In genomic region chr2:236180831-236181453, GRCh38 we compare ENCODE assay signal across 10 cellular contexts. TPM values are rescaled to one million over a fixed set of nuclear protein-coding genes. Genes with fewer than 3 reads are reported as not detected.
DNase-seq lines count a peak whose midpoint lies in the region; ATAC-seq, FAIRE-seq and TF ChIP-seq lines count a peak whose summit lies in the region.
"Had no signal": no experiment of that assay in that cellular context is flagged by ENCODE, and none has a peak within 500 bp of the region (broad histone marks: within the 10 kb centered on the region; RNA-seq: fewer than 3 reads in every experiment).

No MANE protein-coding gene starts in this region.

- ATAC-seq in activated CD8-positive, alpha-beta T cell treated with anti-CD3 and anti-CD28 coated beads, Interleukin-2, amount 10 ng/mL, durations not matched to agents 7 days and 5 days = no peak

- H3K9me3 Mint-ChIP-seq in activated CD8-positive, alpha-beta T cell treated with anti-CD3 and anti-CD28 coated beads, Interleukin-2, amount 10 ng/mL, durations not matched to agents 7 days and 5 days (ENCODE audit: insufficient read depth) = no peaks in the 10 kb centered on the region
- H3K9me3 Mint-ChIP-seq in activated T-cell treated with anti-CD3 and anti-CD28 coated beads, Interleukin-2, amount 50 U/mL, for 24 hours = no peaks in the 10 kb centered on the region
- H3K9me3 Mint-ChIP-seq: memory B cell had no signal

- peaks cover 4% of the 10 kb centered on the region; the same call in 1 of the 2 replicates for H3K4me1 ChIP-seq in BE2C
- H3K4me1 ChIP-seq in left ventricle myocardium inferior = peaks cover 28% of the 10 kb centered on the region
- H3K4me1 ChIP-seq in spleen = peaks cover 0 to 26% (median 18%) of the 10 kb centered on the region in 6 donors

- peaks cover 4% of the 10 kb centered on the region for H3K4me1 Mint-ChIP-seq in activated CD8-positive, alpha-beta T cell treated with anti-CD3 and anti-CD28 coated beads, Interleukin-2, amount 10 ng/mL, durations not matched to agents 7 days and 5 days (ENCODE audit: low read depth)
- H3K4me1 Mint-ChIP-seq in activated T-cell treated with anti-CD3 and anti-CD28 coated beads, Interleukin-2, amount 50 U/mL, for 24 hours (ENCODE audit: low read depth) = peaks cover 13% of the 10 kb centered on the region
- H3K4me1 Mint-ChIP-seq: memory B cell had no signal

- H3K27ac Mint-ChIP-seq in activated CD8-positive, alpha-beta T cell treated with anti-CD3 and anti-CD28 coated beads, Interleukin-2, amount 10 ng/mL, durations not matched to agents 7 days and 5 days = no peak overlapping the region
- no peak overlapping the region for H3K27ac Mint-ChIP-seq in activated T-cell treated with anti-CD3 and anti-CD28 coated beads, Interleukin-2, amount 50 U/mL, for 24 hours
- H3K27ac Mint-ChIP-seq: IgD-negative memory B cell, memory B cell had no signal

- no peak for FAIRE-seq in H54 (lab: Jason Lieb, UNC)
- FAIRE-seq in GM12892 (lab: Jason Lieb, UNC) = no peak

- POLR2A ChIA-PET in activated CD8-positive, alpha-beta T cell treated with anti-CD3 and anti-CD28 coated beads, Interleukin-2, amount 10 ng/mL, durations not matched to agents 7 days and 5 days (lab: Charles Lee) = no interaction called here

- H3K4me3 ChIP-seq in BE2C (ENCODE audit: low read depth, low read length) (no peak overlapping the region), left ventricle myocardium inferior (no peak overlapping the region), spleen (no peak overlapping the region)

- H3K27me3 Mint-ChIP-seq in activated CD8-positive, alpha-beta T cell treated with anti-CD3 and anti-CD28 coated beads, Interleukin-2, amount 10 ng/mL, durations not matched to agents 7 days and 5 days (ENCODE audit: low read depth) = peaks cover 35% of the 10 kb centered on the region
- H3K27me3 Mint-ChIP-seq in activated T-cell treated with anti-CD3 and anti-CD28 coated beads, Interleukin-2, amount 50 U/mL, for 24 hours = peaks cover 86% of the 10 kb centered on the region

- H3K27me3 ChIP-seq in BE2C (peaks cover 61% of the 10 kb centered on the region), left ventricle myocardium inferior (ENCODE audit: low read depth) (peaks cover 82% of the 10 kb centered on the region), spleen (replicated peaks in 1 of 7) (peaks cover 12 to 99% (median 66%) of the 10 kb centered on the region in 7 donors)

- DNase-seq in BE2C (peak; percentile 74), H54 (ENCODE audit: insufficient read length, low spot score) (peak; percentile 83), NCI-H526 (lab: John Stamatoyannopoulos, UW) (peak; percentile 26 to 67), left ventricle myocardium inferior (no peak), spleen (no peak), GM12892 (ENCODE audit: insufficient read length) (no peak)
- DNase-seq in activated CD8-positive, alpha-beta T cell treated with anti-CD3 and anti-CD28 coated beads, Interleukin-2, amount 10 ng/mL, durations not matched to agents 7 days and 5 days = peak; percentile 52
- DNase-seq in activated T-cell treated with anti-CD3 and anti-CD28 coated beads, Interleukin-2, amount 50 U/mL, for 24 hours = no peak

- TF ChIP-seq CTCF in BE2C (IDR thresholded peaks at IDR 0.05; ENCODE audit: low read depth, low read length) (peak; percentile 81), left ventricle myocardium inferior (IDR thresholded peaks at IDR 0.05; ENCODE audit: borderline replicate concordance) (peak; percentile 75), spleen (IDR thresholded peaks at IDR 0.05 in 8 of 11, conservative IDR thresholded peaks at IDR 0.05 in 3 of 11) (peak in 9 of 11 experiments; percentile 6 to 62 (median 48))

- 15 to 16% (median 15%) methylated on average over 9 of the region's 9 CpGs for WGBS in spleen, 5 donors

- CTCF ChIA-PET in activated CD8-positive, alpha-beta T cell treated with anti-CD3 and anti-CD28 coated beads, Interleukin-2, amount 10 ng/mL, durations not matched to agents 7 days and 5 days (lab: Charles Lee) = interaction anchor here (1.4 to 7.2 kb wide), 6 partner anchors 11 to 415 kb away, joined by 4 to 48 read pairs (median 9); no protein-coding TSS in a partner anchor

- TF ChIP-seq POLR2A in H54 (IDR thresholded peaks at IDR 0.05; ENCODE audit: low read depth, low read length) (no peak), spleen (IDR thresholded peaks at IDR 0.05) (no peak), GM12892 (IDR thresholded peaks at IDR 0.05; ENCODE audit: low read depth, low read length) (no peak)

- H3K36me3 Mint-ChIP-seq in activated CD8-positive, alpha-beta T cell treated with anti-CD3 and anti-CD28 coated beads, Interleukin-2, amount 10 ng/mL, durations not matched to agents 7 days and 5 days (ENCODE audit: low read depth) = no peaks in the 10 kb centered on the region
- no peaks in the 10 kb centered on the region for H3K36me3 Mint-ChIP-seq in activated T-cell treated with anti-CD3 and anti-CD28 coated beads, Interleukin-2, amount 50 U/mL, for 24 hours (ENCODE audit: low read depth)

- H3K4me3 Mint-ChIP-seq in activated CD8-positive, alpha-beta T cell treated with anti-CD3 and anti-CD28 coated beads, Interleukin-2, amount 10 ng/mL, durations not matched to agents 7 days and 5 days = no peak overlapping the region
- no peak overlapping the region for H3K4me3 Mint-ChIP-seq in activated T-cell treated with anti-CD3 and anti-CD28 coated beads, Interleukin-2, amount 50 U/mL, for 24 hours
- H3K4me3 Mint-ChIP-seq: IgD-negative memory B cell, memory B cell had no signal

- no peaks in the 10 kb centered on the region for H3K9me3 ChIP-seq in BE2C
- H3K9me3 ChIP-seq in left ventricle myocardium inferior (replicated peaks) = no peaks in the 10 kb centered on the region
- peaks cover 0 to 11% (median 2%) of the 10 kb centered on the region in 8 donors for H3K9me3 ChIP-seq in spleen

- intact Hi-C loops in left ventricle myocardium inferior (cut with micrococcal nuclease) = loop anchor here (5.0 kb wide), 1 partner anchor 414 kb away; no protein-coding TSS in a partner anchor
- intact Hi-C loops in spleen (cut with DNase I; ENCODE audit: low total_unique reads) = loop anchor here (10.0 kb wide), 1 partner anchor 406 kb away; no protein-coding TSS in a partner anchor

- H3K27ac ChIP-seq in left ventricle myocardium inferior (replicated peaks) = no peak overlapping the region
- no peak overlapping the region for H3K27ac ChIP-seq in spleen

- H3K36me3 ChIP-seq in BE2C (no peaks in the 10 kb centered on the region), left ventricle myocardium inferior (no peaks in the 10 kb centered on the region), spleen (no peaks in the 10 kb centered on the region)

RNA-seq across cellular contexts. Expression of gene GBX2, which starts 12.8 kb away (rescaled TPM):
- polyA plus RNA-seq in BE2C (2012; ENCODE audit: insufficient read depth, insufficient read length, low read depth) = not detected
- not detected for total RNA-seq in activated CD8-positive, alpha-beta T cell treated with anti-CD3 and anti-CD28 coated beads, Interleukin-2, amount 10 ng/mL, durations not matched to agents 7 days and 5 days
- not detected for total RNA-seq in left ventricle myocardium inferior
- total RNA-seq in spleen = under 1 TPM in 1 of 7 donors, not detected in 6; 0.69 TPM
- not detected for polyA plus RNA-seq in spleen
- polyA plus RNA-seq in GM12892 (2012; ENCODE audit: missing spikeins) = not detected
- polyA plus RNA-seq: IgD-negative memory B cell had no signal

Comparison
In these comparisons a context has a peak if more than half of its experiments do, and no peak if none do; other contexts are left out.
1. DNase-seq: peak in BE2C (single experiment), H54 (single experiment), NCI-H526 (2 of 2) and activated CD8-positive, alpha-beta T cell treated with anti-CD3 and anti-CD28 coated beads, Interleukin-2, amount 10 ng/mL, durations not matched to agents 7 days and 5 days (single experiment); none in left ventricle myocardium inferior (single experiment), spleen (single experiment), GM12892 (single experiment) and activated T-cell treated with anti-CD3 and anti-CD28 coated beads, Interleukin-2, amount 50 U/mL, for 24 hours (single experiment).
2. Peak in every context shown above with its lines, with median percentiles within 50 percentile points of each other: CTCF ChIP-seq.